Comparison of ENCODE assay signal across 9 cellular contexts in genomic region chr5:177943805-177944736, GRCh38. TPM values are rescaled to one million over a fixed set of nuclear protein-coding genes. Genes with fewer than 3 reads are reported as not detected.
DNase-seq lines count a peak whose midpoint lies in the region; ATAC-seq and TF ChIP-seq lines count a peak whose summit lies in the region.
"Not testable (repeated sequence)": the region's sequence is repeated elsewhere in the genome, so short reads cannot be mapped to it uniquely, and the experiment has no call there.
"Had no signal": no experiment of that assay in that cellular context is flagged by ENCODE, and none has a peak within 500 bp of the region (broad histone marks: within the 10 kb centered on the region; RNA-seq: fewer than 3 reads in every experiment).

No MANE protein-coding gene starts in this region.

- H3K27me3 Mint-ChIP-seq in Calu3 (ENCODE audit: unreplicated experiment); activated naive CD8-positive, alpha-beta T cell treated with anti-CD3 and anti-CD28 coated beads, Interleukin-2, amount 50 U/mL, for 24 hours; natural killer cell treated with Interleukin-12 subunit alpha and Interleukin-12 subunit beta and Interleukin-15 and Interleukin-18, amount 100 ng/mL, for 72 hours; stimulated activated naive B cell treated with anti-CD40 and anti-IgM and Interleukin-4, amounts not matched to agents 10 μg/mL and 1 μg/mL and 100 μg/mL, for 72 hours: not testable (repeated sequence)

- BruUV-seq in Calu3 (replicated peaks; lab: Mats Ljungman, UMichigan): not testable (repeated sequence)

- H3K9me3 ChIP-seq in MG63: not testable (repeated sequence)

- not testable (repeated sequence) for H3K36me3 ChIP-seq in MG63

- peak overlapping the region; percentile 60 for H3K4me3 Mint-ChIP-seq in Calu3 (ENCODE audit: low read depth, unreplicated experiment)
- peak overlapping the region; percentile 76 for H3K4me3 Mint-ChIP-seq in activated naive CD8-positive, alpha-beta T cell treated with anti-CD3 and anti-CD28 coated beads, Interleukin-2, amount 50 U/mL, for 24 hours
- H3K4me3 Mint-ChIP-seq in natural killer cell treated with Interleukin-12 subunit alpha and Interleukin-12 subunit beta and Interleukin-15 and Interleukin-18, amount 100 ng/mL, for 72 hours: peak overlapping the region; percentile 39
- peak overlapping the region; percentile 77 to 84 for H3K4me3 Mint-ChIP-seq in stimulated activated naive B cell treated with anti-CD40 and anti-IgM and Interleukin-4, amounts not matched to agents 10 μg/mL and 1 μg/mL and 100 μg/mL, for 72 hours

- not testable (repeated sequence) for H3K9me3 Mint-ChIP-seq in Calu3 (ENCODE audit: low read depth, unreplicated experiment); activated naive CD8-positive, alpha-beta T cell treated with anti-CD3 and anti-CD28 coated beads, Interleukin-2, amount 50 U/mL, for 24 hours; natural killer cell treated with Interleukin-12 subunit alpha and Interleukin-12 subunit beta and Interleukin-15 and Interleukin-18, amount 100 ng/mL, for 72 hours; stimulated activated naive B cell treated with anti-CD40 and anti-IgM and Interleukin-4, amounts not matched to agents 10 μg/mL and 1 μg/mL and 100 μg/mL, for 72 hours

- not testable (repeated sequence) for TF ChIP-seq CTCF in Calu3 (IDR thresholded peaks at IDR 0.05; ENCODE audit: unreplicated experiment); fibroblast of villous mesenchyme (IDR thresholded peaks at IDR 0.05; ENCODE audit: insufficient read depth, low read depth, low read length)

- H3K36me3 Mint-ChIP-seq in Calu3 (ENCODE audit: insufficient read depth, unreplicated experiment); activated naive CD8-positive, alpha-beta T cell treated with anti-CD3 and anti-CD28 coated beads, Interleukin-2, amount 50 U/mL, for 24 hours (ENCODE audit: low read depth); natural killer cell treated with Interleukin-12 subunit alpha and Interleukin-12 subunit beta and Interleukin-15 and Interleukin-18, amount 100 ng/mL, for 72 hours; stimulated activated naive B cell treated with anti-CD40 and anti-IgM and Interleukin-4, amounts not matched to agents 10 μg/mL and 1 μg/mL and 100 μg/mL, for 72 hours: not testable (repeated sequence)

- H3K4me3 ChIP-seq in MG63 (peak overlapping the region; percentile 35), fibroblast of villous mesenchyme (ENCODE audit: low read depth, low read length) (peak overlapping the region; percentile 49)

- DNase-seq in Calu3: peak; percentile 33
- DNase-seq in MG63: peak; percentile 68
- DNase-seq in activated CD4-positive, alpha-beta T cell treated with anti-CD3 and anti-CD28 coated beads for 1 hour: peak; percentile 20
- peak; percentile 47 for DNase-seq in activated naive CD8-positive, alpha-beta T cell treated with anti-CD3 and anti-CD28 coated beads, Interleukin-2, amount 50 U/mL, for 24 hours
- DNase-seq in fibroblast of villous mesenchyme (ENCODE audit: low read depth): peak; percentile 28
- DNase-seq in natural killer cell treated with Interleukin-12 subunit alpha and Interleukin-12 subunit beta and Interleukin-15 and Interleukin-18, amount 100 ng/mL, for 72 hours (ENCODE audit: low spot score); stimulated activated naive B cell treated with anti-CD40 and anti-IgM and Interleukin-4, amounts not matched to agents 10 μg/mL and 1 μg/mL and 100 μg/mL, for 72 hours: not testable (repeated sequence)

- H3K27ac Mint-ChIP-seq in Calu3 (ENCODE audit: unreplicated experiment); activated naive CD8-positive, alpha-beta T cell treated with anti-CD3 and anti-CD28 coated beads, Interleukin-2, amount 50 U/mL, for 24 hours; natural killer cell treated with Interleukin-12 subunit alpha and Interleukin-12 subunit beta and Interleukin-15 and Interleukin-18, amount 100 ng/mL, for 72 hours; stimulated activated naive B cell treated with anti-CD40 and anti-IgM and Interleukin-4, amounts not matched to agents 10 μg/mL and 1 μg/mL and 100 μg/mL, for 72 hours: not testable (repeated sequence)

- CTCF ChIA-PET in Calu3 (lab: Charles Lee): not testable (repeated sequence)

- H3K4me1 Mint-ChIP-seq in Calu3 (ENCODE audit: low read depth, unreplicated experiment); activated naive CD8-positive, alpha-beta T cell treated with anti-CD3 and anti-CD28 coated beads, Interleukin-2, amount 50 U/mL, for 24 hours; natural killer cell treated with Interleukin-12 subunit alpha and Interleukin-12 subunit beta and Interleukin-15 and Interleukin-18, amount 100 ng/mL, for 72 hours (ENCODE audit: low read depth in 2 of 2): not testable (repeated sequence)
- H3K4me1 Mint-ChIP-seq in stimulated activated naive B cell treated with anti-CD40 and anti-IgM and Interleukin-4, amounts not matched to agents 10 μg/mL and 1 μg/mL and 100 μg/mL, for 72 hours: peaks cover 12 to 32% of the 10 kb centered on the region in 2 donors

- ATAC-seq in GM21390 (IDR thresholded peaks at IDR 0.05; ENCODE audit: unreplicated experiment): peak; percentile 47
- ATAC-seq in activated naive CD8-positive, alpha-beta T cell treated with anti-CD3 and anti-CD28 coated beads, Interleukin-2, amount 50 U/mL, for 24 hours: peak; percentile 63
- peak; percentile 72 to 73 for ATAC-seq in natural killer cell treated with Interleukin-12 subunit alpha and Interleukin-12 subunit beta and Interleukin-15 and Interleukin-18, amount 100 ng/mL, for 72 hours
- ATAC-seq in stimulated activated naive B cell treated with anti-CD40 and anti-IgM and Interleukin-4, amounts not matched to agents 10 μg/mL and 1 μg/mL and 100 μg/mL, for 72 hours (replicated peaks): peak; percentile 57 to 60

- intact Hi-C loops in Calu3 (cut with micrococcal nuclease; ENCODE audit: unreplicated experiment): not testable (repeated sequence)

- not testable (repeated sequence) for H3K27me3 ChIP-seq in MG63

RNA-seq across cellular contexts. Expression of gene PROP1, which starts 52.0 kb away (rescaled TPM):
- not detected in 2 replicates for total RNA-seq in Calu3 (2022)
- total RNA-seq in MG63 (2014; rRNA removed; shearing (Covaris generic); ENCODE audit: low replicate concordance): not detected in 2 replicates
- total RNA-seq in fibroblast of villous mesenchyme: not detected in 2 replicates
- total RNA-seq in natural killer cell treated with Interleukin-12 subunit alpha and Interleukin-12 subunit beta and Interleukin-15 and Interleukin-18, amount 100 ng/mL, for 72 hours: not detected
- total RNA-seq: uterus had no signal
